1 cellular context compared by ENCODE assay signal in genomic region chr20:50165687-50166554, GRCh38.
TF ChIP-seq lines count a peak whose summit lies in the region.

No MANE protein-coding gene starts in this region.

TF ChIP-seq in HepG2, 621 proteins besides CTCF, POLR2A, EP300 and RAD21 (continued from another document and continues in another):
- TF ChIP-seq GRHL1 (CRISPR knock-in tag; conservative IDR thresholded peaks at IDR 0.05) (no peak), MIER2 (CRISPR knock-in tag; IDR thresholded peaks at IDR 0.05) (peak; percentile 66; the same call in 1 of the 2 replicates), PRDM15 (CRISPR knock-in tag; IDR thresholded peaks at IDR 0.05) (peak; percentile 71; the same call in 1 of the 2 replicates), ZNF335 (CRISPR knock-in tag; IDR thresholded peaks at IDR 0.05) (peak; percentile 89), MXD4 (CRISPR knock-in tag; IDR thresholded peaks at IDR 0.05) (peak; percentile 97), KDM2A (CRISPR knock-in tag; IDR thresholded peaks at IDR 0.05; ENCODE audit: borderline replicate concordance, low read depth) (peak; percentile 91), ZNF17 (CRISPR knock-in tag; IDR thresholded peaks at IDR 0.05) (no peak), ZSCAN21 (CRISPR knock-in tag; IDR thresholded peaks at IDR 0.05; ENCODE audit: borderline replicate concordance) (peak; percentile 87), RORA (CRISPR knock-in tag; IDR thresholded peaks at IDR 0.05) (peak; percentile 75), ZZZ3 (CRISPR knock-in tag; IDR thresholded peaks at IDR 0.05; ENCODE audit: borderline replicate concordance) (no peak), MAF1 (CRISPR knock-in tag; IDR thresholded peaks at IDR 0.05; ENCODE audit: borderline replicate concordance) (peak; percentile 73; the same call in 1 of the 2 replicates), ZNF607 (CRISPR knock-in tag; IDR thresholded peaks at IDR 0.05; ENCODE audit: borderline replicate concordance) (peak; percentile 95), ZNF550 (CRISPR knock-in tag; IDR thresholded peaks at IDR 0.05; ENCODE audit: borderline replicate concordance) (peak; percentile 60; the same call in 1 of the 2 replicates), ZNF83 (CRISPR knock-in tag; IDR thresholded peaks at IDR 0.05; ENCODE audit: borderline replicate concordance) (no peak), HOXD1 (CRISPR knock-in tag; IDR thresholded peaks at IDR 0.05) (peak; percentile 81), PATZ1 (CRISPR knock-in tag; IDR thresholded peaks at IDR 0.05) (peak; percentile 99), JARID2 (CRISPR knock-in tag; IDR thresholded peaks at IDR 0.05; ENCODE audit: insufficient replicate concordance) (no peak), ZBTB44 (CRISPR knock-in tag; IDR thresholded peaks at IDR 0.05) (no peak), NONO (IDR thresholded peaks at IDR 0.05) (no peak), NONO (CRISPR knock-in tag; conservative IDR thresholded peaks at IDR 0.05) (peak; percentile 97), PCBP2 (optimal IDR thresholded peaks at IDR 0.05; ENCODE audit: low read depth, low read length, poor library complexity, severe bottlenecking) (peak; percentile 27), ZNF143 (CRISPR knock-in tag; IDR thresholded peaks at IDR 0.05) (no peak; the same call in none of the 2 replicates), KAT7 (CRISPR knock-in tag; IDR thresholded peaks at IDR 0.05; ENCODE audit: borderline replicate concordance) (peak; percentile 74; the same call in 1 of the 2 replicates), ZFX (CRISPR knock-in tag; IDR thresholded peaks at IDR 0.05; ENCODE audit: low read depth) (peak; percentile 86; the same call in 1 of the 2 replicates), ZNF567 (CRISPR knock-in tag; IDR thresholded peaks at IDR 0.05; ENCODE audit: borderline replicate concordance) (peak; percentile 94), HINFP (CRISPR knock-in tag; IDR thresholded peaks at IDR 0.05; ENCODE audit: low read depth) (peak; percentile 87; the same call in 1 of the 2 replicates), RCOR2 (CRISPR knock-in tag; IDR thresholded peaks at IDR 0.05) (peak; percentile 92), ZHX1 (CRISPR knock-in tag; IDR thresholded peaks at IDR 0.05; ENCODE audit: low read depth) (peak; percentile 92), ZSCAN31 (CRISPR knock-in tag; IDR thresholded peaks at IDR 0.05; ENCODE audit: low read depth) (peak; percentile 96), ZNF615 (CRISPR knock-in tag; IDR thresholded peaks at IDR 0.05; ENCODE audit: borderline replicate concordance) (peak; percentile 95; the same call in 1 of the 2 replicates), SMARCE1 (IDR thresholded peaks at IDR 0.05; ENCODE audit: borderline replicate concordance) (no peak), AKAP8 (CRISPR knock-in tag; IDR thresholded peaks at IDR 0.05) (0 out of 2 replicates have a peak, but pooled peaks have one; percentile 33), TEF (CRISPR knock-in tag; IDR thresholded peaks at IDR 0.05) (no peak), MTERF4 (CRISPR knock-in tag; IDR thresholded peaks at IDR 0.05) (peak; percentile 94), ZNF101 (CRISPR knock-in tag; IDR thresholded peaks at IDR 0.05; ENCODE audit: borderline replicate concordance, low read depth) (no peak), ZNF33A (CRISPR knock-in tag; IDR thresholded peaks at IDR 0.05; ENCODE audit: borderline replicate concordance) (peak; percentile 82; the same call in 1 of the 2 replicates), TEAD3 (CRISPR knock-in tag; optimal IDR thresholded peaks at IDR 0.05; ENCODE audit: borderline replicate concordance) (peak; percentile 98), SP4 (CRISPR knock-in tag; IDR thresholded peaks at IDR 0.05) (peak; percentile 89; the same call in 1 of the 2 replicates), DRAP1 (CRISPR knock-in tag; IDR thresholded peaks at IDR 0.05) (peak; percentile 88), NFKBIZ (CRISPR knock-in tag; IDR thresholded peaks at IDR 0.05) (peak; percentile 79; the same call in 1 of the 2 replicates), SNAPC5 (CRISPR knock-in tag; IDR thresholded peaks at IDR 0.05; ENCODE audit: borderline replicate concordance) (no peak; the same call in 1 of the 2 replicates), ARNTL (CRISPR knock-in tag; IDR thresholded peaks at IDR 0.05) (peak; percentile 93), CENPT (CRISPR knock-in tag; IDR thresholded peaks at IDR 0.05; ENCODE audit: low read depth) (peak; percentile 51; the same call in 1 of the 2 replicates), NKX3-1 (CRISPR knock-in tag; IDR thresholded peaks at IDR 0.05) (no peak; the same call in 1 of the 2 replicates), GATAD1 (CRISPR knock-in tag; IDR thresholded peaks at IDR 0.05) (peak; percentile 70; the same call in 1 of the 2 replicates), NFYC (CRISPR knock-in tag; IDR thresholded peaks at IDR 0.05) (no peak; the same call in 1 of the 2 replicates), ZNF276 (CRISPR knock-in tag; IDR thresholded peaks at IDR 0.05; ENCODE audit: low read depth) (peak; percentile 89)
